In genomic region chrX:123860506-123860840, GRCh38 we compare ENCODE assay signal across 8 cellular contexts. TPM values are rescaled to one million over a fixed set of nuclear protein-coding genes. Genes with fewer than 3 reads are reported as not detected.
A peak's percentile ranks its signal among the peaks of the same experiment; 100 is the strongest.
DNase-seq lines count a peak whose midpoint lies in the region; ATAC-seq and TF ChIP-seq lines count a peak whose summit lies in the region.

No MANE protein-coding gene starts in this region.

- no peak overlapping the region for H2AFZ ChIP-seq in hepatocyte

- peak overlapping the region; percentile 93 for H3K27ac ChIP-seq in 22Rv1
- peak overlapping the region; percentile 96 for H3K27ac ChIP-seq in hepatocyte
- peak overlapping the region; percentile 93 to 98 (median 96) for H3K27ac ChIP-seq in gastrocnemius medialis

- H3K4me3 ChIP-seq in GM08714 (ENCODE audit: low read length): peak overlapping the region; percentile 92
- H3K4me3 ChIP-seq in adipocyte (ENCODE audit: low read length): peak overlapping the region; percentile 92
- peak overlapping the region; percentile 44 for H3K4me3 ChIP-seq in hepatocyte
- peak overlapping the region; percentile 71 to 85 (median 78) for H3K4me3 ChIP-seq in gastrocnemius medialis

- no peaks in the 10 kb centered on the region for H3K27me3 ChIP-seq in adipocyte (replicated peaks; ENCODE audit: control insufficient read depth, insufficient read depth, low read length)
- H3K27me3 ChIP-seq in hepatocyte: no peaks in the 10 kb centered on the region
- H3K27me3 ChIP-seq in gastrocnemius medialis: no peaks in the 10 kb centered on the region

- no peaks in the 10 kb centered on the region for H3K36me3 ChIP-seq in adipocyte (ENCODE audit: control insufficient read depth, insufficient read depth, low read length, severe bottlenecking)
- H3K36me3 ChIP-seq in hepatocyte (replicated peaks; ENCODE audit: insufficient read depth, low read depth): no peaks in the 10 kb centered on the region
- H3K36me3 ChIP-seq in gastrocnemius medialis: no peaks in the 10 kb centered on the region

- H3K4me2 ChIP-seq in hepatocyte: peak overlapping the region; percentile 75

- H3K9me3 ChIP-seq in adipocyte (ENCODE audit: control insufficient read depth, low read length): no peaks in the 10 kb centered on the region
- H3K9me3 ChIP-seq in hepatocyte (ENCODE audit: low read depth): no peaks in the 10 kb centered on the region
- H3K9me3 ChIP-seq in gastrocnemius medialis: no peaks in the 10 kb centered on the region

- ATAC-seq in HG02610 (IDR thresholded peaks at IDR 0.05; ENCODE audit: unreplicated experiment) (peak; percentile 48), gastrocnemius medialis (peak; percentile 65 to 66)

- DNase-seq in NAMALWA (ENCODE audit: low spot score) (peak; percentile 65), adipocyte (ENCODE audit: low read depth) (no peak), hepatocyte (ENCODE audit: low spot score) (no peak), gastrocnemius medialis (no peak), HuH-7.5 (ENCODE audit: low spot score) (no peak)

- no peak for TF ChIP-seq POLR2A in gastrocnemius medialis (IDR thresholded peaks at IDR 0.05)

- no peaks in the 10 kb centered on the region for H4K20me1 ChIP-seq in hepatocyte (ENCODE audit: insufficient read depth, poor library complexity, severe bottlenecking)

- peaks cover 40% of the 10 kb centered on the region for H3K79me2 ChIP-seq in hepatocyte

- H3K4me1 ChIP-seq in adipocyte (ENCODE audit: control insufficient read depth, insufficient read depth, low read length) (peaks cover 7% of the 10 kb centered on the region), hepatocyte (ENCODE audit: insufficient read depth) (peaks cover 4% of the 10 kb centered on the region), gastrocnemius medialis (peaks cover 0 to 5% of the 10 kb centered on the region in 2 donors)

- H3K9me2 ChIP-seq in hepatocyte (replicated peaks; ENCODE audit: insufficient read depth): no peaks in the 10 kb centered on the region

- H3K9ac ChIP-seq in adipocyte (ENCODE audit: low read length): peak overlapping the region; percentile 92

- 54% methylated on average over 3 of the region's 3 CpGs for WGBS in hepatocyte (ENCODE audit: low lambda C conversion rate, missing lambda C conversion rate)

- intact Hi-C loops in gastrocnemius medialis (cut with DNase I; ENCODE audit: low total_unique reads): loop anchor here (1.0 kb wide), 1 partner anchor 99 kb away; no protein-coding TSS in a partner anchor

- in situ Hi-C loops in gastrocnemius medialis (cut with MboI; ENCODE audit: low sequenced_read_pairs in 4 of 4): no loop called here

- TF ChIP-seq CTCF in 22Rv1 (IDR thresholded peaks at IDR 0.05) (no peak), hepatocyte (IDR thresholded peaks at IDR 0.05; ENCODE audit: poor library complexity) (no peak), gastrocnemius medialis (IDR thresholded peaks at IDR 0.05 in 4 of 5, conservative IDR thresholded peaks at IDR 0.05 in 1 of 5) (no peak)

RNA-seq across cellular contexts. Expression of gene XIAP, which starts 0.6 kb away (rescaled TPM):
- total RNA-seq in hepatocyte: 36.1 and 38.1 TPM in 2 replicates
- polyA plus RNA-seq in hepatocyte: 7.9 and 13.7 TPM in 2 replicates
- total RNA-seq in gastrocnemius medialis: 10 to 100 TPM; 14.4 to 31.1 (median 26.8) TPM
